Comparison of ENCODE assay signal across 19 cellular contexts in the genomic region with DNA sequence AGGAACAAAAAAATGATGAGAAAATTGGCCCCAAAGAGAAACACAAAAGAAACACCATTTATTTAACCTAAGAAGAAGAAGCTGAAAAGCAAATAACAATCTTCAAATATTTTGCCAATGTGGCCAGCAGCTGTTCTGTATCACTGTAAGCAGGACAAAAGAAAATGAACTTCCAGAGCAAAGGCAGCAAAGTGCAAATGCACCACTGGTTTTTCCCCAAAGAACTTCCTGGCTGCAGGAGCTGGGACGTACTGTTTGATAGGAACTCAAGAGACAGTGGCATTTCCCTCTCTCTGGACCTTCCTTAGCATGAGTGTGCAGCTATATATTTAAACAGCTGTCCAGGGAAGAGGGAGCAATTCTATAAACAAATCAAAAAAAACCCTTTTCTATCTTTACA.
DNase-seq lines count a peak whose midpoint lies in the region; ATAC-seq lines count a peak whose summit lies in the region.
"Had no signal": no experiment of that assay in that cellular context is flagged by ENCODE, and none has a peak within 500 bp of the region (broad histone marks: within the 10 kb centered on the region; RNA-seq: fewer than 3 reads in every experiment).

No MANE protein-coding gene starts in this region.

- no peak overlapping the region for H3K4me3 ChIP-seq in adipocyte (ENCODE audit: low read length)
- H3K4me3 ChIP-seq: HAP-1, MG63 had no signal

- intact Hi-C loops in left ventricle myocardium superior (cut with micrococcal nuclease): no loop called here
- intact Hi-C loops in cardiac septum (cut with DNase I): no loop called here

- H3K9ac ChIP-seq in adipocyte (ENCODE audit: low read length): no peak overlapping the region
- H3K9ac ChIP-seq: SK-N-SH had no signal

- H3K27me3 ChIP-seq in adipocyte (replicated peaks; ENCODE audit: control insufficient read depth, insufficient read depth, low read length): no peaks in the 10 kb centered on the region
- H3K27me3 ChIP-seq: MG63 had no signal

- DNase-seq in left ventricle myocardium superior (no peak), cardiac septum (ENCODE audit: low spot score) (no peak), adipocyte (ENCODE audit: low read depth) (peak; percentile 33), left kidney (ENCODE audit: low read depth, low spot score) (peak; percentile 31), caudate nucleus (lab: John Stamatoyannopoulos, UW) (no peak), Ammon's horn (ENCODE audit: low spot score) (no peak)
- DNase-seq: AML-193, DND-41, MG63, NCI-H1048, NCI-H1436, NCI-H2081, NCI-H748 treated with DMSO at 0.1 percent for 48 hours, OCI-M1, SHP77 treated with DMSO at 0.1 percent for 48 hours, SK-N-SH had no signal

- no peaks in the 10 kb centered on the region for H3K36me3 ChIP-seq in adipocyte (ENCODE audit: control insufficient read depth, insufficient read depth, low read length, severe bottlenecking)
- H3K36me3 ChIP-seq: HAP-1, MG63 had no signal

- peaks cover 37% of the 10 kb centered on the region for H3K4me1 ChIP-seq in adipocyte (ENCODE audit: control insufficient read depth, insufficient read depth, low read length)

- no peaks in the 10 kb centered on the region for H3K9me3 ChIP-seq in adipocyte (ENCODE audit: control insufficient read depth, low read length)
- H3K9me3 ChIP-seq: HAP-1, MG63, SK-N-SH had no signal

- no peak overlapping the region for H3K27ac ChIP-seq in caudate nucleus (ENCODE audit: low read depth, low read length)
- H3K27ac ChIP-seq: HL-60 had no signal

- ATAC-seq in left ventricle myocardium superior (peak; percentile 29), GM18867 (IDR thresholded peaks at IDR 0.05; ENCODE audit: unreplicated experiment) (no peak)

Comparison
In these comparisons a context has a peak if more than half of its experiments do, and no peak if none do; other contexts are left out.
1. DNase-seq: peak in adipocyte (single experiment) and left kidney (single experiment); none in left ventricle myocardium superior (single experiment), cardiac septum (single experiment), caudate nucleus (0 of 61) and Ammon's horn (single experiment).